20 cellular contexts compared by ENCODE assay signal in the genomic region with DNA sequence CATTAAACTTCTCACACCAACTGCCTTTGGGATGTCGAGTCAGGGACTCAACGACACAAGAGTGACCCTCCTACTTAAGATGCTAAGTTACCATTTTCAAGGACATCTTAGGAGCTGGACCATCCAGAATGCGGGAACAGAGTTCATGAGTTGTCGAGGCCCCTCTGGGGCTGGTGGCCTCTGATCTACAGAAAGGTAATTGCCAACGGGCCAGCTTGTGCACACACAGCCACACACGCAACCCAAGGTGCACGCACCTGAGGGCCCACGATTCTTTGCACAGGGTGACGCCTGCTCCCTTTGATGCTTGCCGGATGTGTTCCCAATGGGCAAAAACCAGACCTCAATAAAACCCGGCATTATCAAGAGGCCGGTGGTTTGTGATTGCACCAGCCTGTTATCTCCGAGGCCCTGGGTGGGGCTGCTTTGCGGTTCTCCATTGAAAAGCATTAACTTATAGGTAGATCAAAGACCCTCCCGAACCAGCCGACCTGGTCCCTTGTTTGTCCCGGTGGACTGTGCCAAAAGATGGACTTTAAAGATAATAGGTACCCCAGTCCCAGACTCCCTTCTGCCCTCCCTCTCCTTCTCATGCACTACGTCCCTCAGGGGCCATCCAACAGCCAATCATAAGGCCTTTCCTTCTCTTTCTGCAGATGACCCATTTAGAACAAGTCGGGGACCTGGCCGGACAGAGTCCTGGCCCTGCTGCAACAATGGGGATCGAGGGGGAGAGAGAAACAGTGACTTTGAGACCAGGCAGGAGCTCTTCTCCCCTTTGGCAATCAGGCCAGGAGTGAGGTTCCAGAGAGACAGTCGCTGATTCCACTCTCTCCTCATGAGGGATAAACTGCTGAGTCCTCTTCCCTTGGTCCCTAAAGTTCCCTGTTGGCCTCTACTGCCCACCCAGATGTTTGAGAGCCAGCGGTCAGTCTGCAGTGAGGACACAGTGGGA.
"Had no signal": no experiment of that assay in that cellular context is flagged by ENCODE, and none has a peak within 500 bp of the region (broad histone marks: within the 10 kb centered on the region; RNA-seq: fewer than 3 reads in every experiment).

No MANE protein-coding gene starts in this region.

- H3K27me3 ChIP-seq: brain microvascular endothelial cell, sigmoid colon, vagina had no signal

- H3K4me3 Mint-ChIP-seq: activated B cell treated with CpG ODN at 0.5 μM for 24 hours; activated CD8-positive, alpha-beta T cell treated with anti-CD3 and anti-CD28 coated beads, Interleukin-2, amount 10 ng/mL, durations not matched to agents 7 days and 5 days; activated naive CD4-positive, alpha-beta T cell treated with anti-CD3 and anti-CD28 coated beads, Interleukin-2, amount 10 ng/mL, durations not matched to agents 7 days and 5 days; central memory CD8-positive, alpha-beta T cell; stimulated activated naive B cell treated with anti-CD40 and anti-IgM and Interleukin-4, amounts not matched to agents 10 μg/mL and 1 μg/mL and 100 μg/mL, for 72 hours had no signal

- FAIRE-seq: endometrium, frontal cortex, keratinocyte had no signal

- H3K4me1 Mint-ChIP-seq: activated B cell treated with CpG ODN at 0.5 μM for 24 hours; activated naive CD4-positive, alpha-beta T cell treated with anti-CD3 and anti-CD28 coated beads, Interleukin-2, amount 10 ng/mL, durations not matched to agents 7 days and 5 days; central memory CD8-positive, alpha-beta T cell; stimulated activated naive B cell treated with anti-CD40 and anti-IgM and Interleukin-4, amounts not matched to agents 10 μg/mL and 1 μg/mL and 100 μg/mL, for 72 hours had no signal

- H3K27ac Mint-ChIP-seq: activated B cell treated with CpG ODN at 0.5 μM for 24 hours; activated CD8-positive, alpha-beta T cell treated with anti-CD3 and anti-CD28 coated beads, Interleukin-2, amount 10 ng/mL, durations not matched to agents 7 days and 5 days; activated naive CD4-positive, alpha-beta T cell treated with anti-CD3 and anti-CD28 coated beads, Interleukin-2, amount 10 ng/mL, durations not matched to agents 7 days and 5 days; stimulated activated naive B cell treated with anti-CD40 and anti-IgM and Interleukin-4, amounts not matched to agents 10 μg/mL and 1 μg/mL and 100 μg/mL, for 72 hours had no signal

- H3K36me3 ChIP-seq: sigmoid colon, vagina had no signal

- H3K4me1 ChIP-seq: parathyroid adenoma had no signal

- DNase-seq: activated B cell treated with CpG ODN at 0.5 μM for 24 hours; activated CD4-positive, alpha-beta T cell treated with anti-CD3 and anti-CD28 coated beads for 48 hours; activated CD8-positive, alpha-beta memory T cell treated with anti-CD3 and anti-CD28 coated beads, Interleukin-2, amount 50 U/mL, for 4 hours; activated CD8-positive, alpha-beta T cell treated with anti-CD3 and anti-CD28 coated beads, Interleukin-2, amount 10 ng/mL, durations not matched to agents 7 days and 5 days; activated effector memory CD4-positive, alpha-beta T cell treated with Interleukin-2 at 50 U/mL for 16 hours; activated naive CD4-positive, alpha-beta T cell treated with anti-CD3 and anti-CD28 coated beads, Interleukin-2, amount 10 ng/mL, durations not matched to agents 7 days and 5 days; activated T-cell treated with anti-CD3 and anti-CD28 coated beads, Interleukin-2, amount 50 U/mL, for 48 hours; aorta; brain microvascular endothelial cell; midbrain; sigmoid colon; stimulated activated naive B cell treated with anti-CD40 and anti-IgM and Interleukin-4, amounts not matched to agents 10 μg/mL and 1 μg/mL and 100 μg/mL, for 72 hours had no signal

- H3K27ac ChIP-seq: brain microvascular endothelial cell, coronary artery, parathyroid adenoma, sigmoid colon, vagina had no signal

- ATAC-seq: activated CD8-positive, alpha-beta T cell treated with anti-CD3 and anti-CD28 coated beads, Interleukin-2, amount 10 ng/mL, durations not matched to agents 7 days and 5 days; left lobe of liver; stimulated activated naive B cell treated with anti-CD40 and anti-IgM and Interleukin-4, amounts not matched to agents 10 μg/mL and 1 μg/mL and 100 μg/mL, for 72 hours had no signal

- H3K79me2 ChIP-seq: parathyroid adenoma had no signal

- H3K27me3 Mint-ChIP-seq: activated B cell treated with CpG ODN at 0.5 μM for 24 hours had no signal

- H3K4me3 ChIP-seq: coronary artery, sigmoid colon, vagina had no signal

- H3K9ac ChIP-seq: parathyroid adenoma had no signal

- H2AFZ ChIP-seq: parathyroid adenoma had no signal
